Comparison of ENCODE assay signal across 12 cellular contexts in genomic region chr14:75543258-75543657, GRCh38. TPM values are rescaled to one million over a fixed set of nuclear protein-coding genes. Genes with fewer than 3 reads are reported as not detected.
DNase-seq lines count a peak whose midpoint lies in the region; ATAC-seq and TF ChIP-seq lines count a peak whose summit lies in the region.
"Had no signal": no experiment of that assay in that cellular context is flagged by ENCODE, and none has a peak within 500 bp of the region (broad histone marks: within the 10 kb centered on the region; RNA-seq: fewer than 3 reads in every experiment).

No MANE protein-coding gene starts in this region.

- H3K9me3 ChIP-seq in esophagus muscularis mucosa, result no peaks in the 10 kb centered on the region
- H3K9me3 ChIP-seq in subcutaneous abdominal adipose tissue (ENCODE audit: control insufficient read depth in 5 of 5, low read length in 5 of 5), result no peaks in the 10 kb centered on the region
- H3K9me3 ChIP-seq: thyroid gland had no signal

- TF ChIP-seq POLR2A in NB4 (IDR thresholded peaks at IDR 0.05; ENCODE audit: extremely low read depth, insufficient read length), result no peak
- no peak for TF ChIP-seq POLR2A in esophagus muscularis mucosa (IDR thresholded peaks at IDR 0.05; ENCODE audit: low read depth)

- CTCF ChIA-PET in activated CD8-positive, alpha-beta memory T cell treated with anti-CD3 and anti-CD28 coated beads, Interleukin-2, amount 10 ng/mL, durations not matched to agents 7 days and 5 days (lab: Charles Lee), result interaction anchor here (1.0 to 8.1 kb wide), 9 partner anchors 10 to 56 kb away, joined by 3 to 143 read pairs (median 4); partner anchors contain the start of gene BATF

- no peak for ATAC-seq in activated CD8-positive, alpha-beta memory T cell treated with anti-CD3 and anti-CD28 coated beads, Interleukin-2, amount 10 ng/mL, durations not matched to agents 7 days and 5 days

- WGBS in esophagus muscularis mucosa, result 57% methylated on average over 4 of the region's 4 CpGs

- intact Hi-C loops in esophagus muscularis mucosa (cut with DNase I), result no loop called here

- peak overlapping the region; percentile 99 for H3K27ac Mint-ChIP-seq in activated CD8-positive, alpha-beta memory T cell treated with anti-CD3 and anti-CD28 coated beads, Interleukin-2, amount 10 ng/mL, durations not matched to agents 7 days and 5 days

- H3K4me1 ChIP-seq in esophagus muscularis mucosa, result peaks cover 0 to 6% (median 0%) of the 10 kb centered on the region in 4 donors
- H3K4me1 ChIP-seq in subcutaneous abdominal adipose tissue (ENCODE audit: control insufficient read depth in 5 of 5, insufficient read depth in 5 of 5, low read length in 5 of 5), result peaks cover 0 to 25% (median 19%) of the 10 kb centered on the region in 5 donors

- peaks cover 37% of the 10 kb centered on the region for H3K36me3 Mint-ChIP-seq in activated CD8-positive, alpha-beta memory T cell treated with anti-CD3 and anti-CD28 coated beads, Interleukin-2, amount 10 ng/mL, durations not matched to agents 7 days and 5 days

- H3K4me3 Mint-ChIP-seq in activated CD8-positive, alpha-beta memory T cell treated with anti-CD3 and anti-CD28 coated beads, Interleukin-2, amount 10 ng/mL, durations not matched to agents 7 days and 5 days, result peak overlapping the region; percentile 68
- H3K4me3 Mint-ChIP-seq: H9 had no signal

- H3K4me3 ChIP-seq in NB4 (ENCODE audit: low read depth, low read length) (peak overlapping the region; percentile 36), esophagus muscularis mucosa (no peak overlapping the region), subcutaneous abdominal adipose tissue (ENCODE audit: low read depth in 1 of 5, low read length in 5 of 5) (peak overlapping the region in 4 of 5 donors; percentile 27 to 50 (median 36))
- H3K4me3 ChIP-seq: lung, thyroid gland had no signal

- no peak for TF ChIP-seq EP300 in esophagus muscularis mucosa (IDR thresholded peaks at IDR 0.05)

- no peaks in the 10 kb centered on the region for H3K9me3 Mint-ChIP-seq in activated CD8-positive, alpha-beta memory T cell treated with anti-CD3 and anti-CD28 coated beads, Interleukin-2, amount 10 ng/mL, durations not matched to agents 7 days and 5 days (ENCODE audit: low read depth)
- H3K9me3 Mint-ChIP-seq: H9 had no signal

- no peaks in the 10 kb centered on the region for H3K27me3 Mint-ChIP-seq in activated CD8-positive, alpha-beta memory T cell treated with anti-CD3 and anti-CD28 coated beads, Interleukin-2, amount 10 ng/mL, durations not matched to agents 7 days and 5 days

- no peak for DNase-seq in activated CD8-positive, alpha-beta memory T cell treated with anti-CD3 and anti-CD28 coated beads, Interleukin-2, amount 10 ng/mL, durations not matched to agents 7 days and 5 days
- DNase-seq in activated CD8-positive, alpha-beta memory T cell treated with anti-CD3 and anti-CD28 coated beads, Interleukin-2, amount 50 U/mL, for 4 hours, result no peak
- no peak for DNase-seq in NB4 (ENCODE audit: low read depth)
- DNase-seq in esophagus muscularis mucosa (ENCODE audit: extremely low spot score), result no peak
- DNase-seq in T1000 (lab: John Stamatoyannopoulos, UW), result no peak
- no peak for DNase-seq in UCSD-AML1 (lab: John Stamatoyannopoulos, UW; ENCODE audit: unreplicated experiment)
- no peak for DNase-seq in NCI-H2227 (lab: John Stamatoyannopoulos, UW; ENCODE audit: unreplicated experiment)
- DNase-seq: H9, SW 1271 had no signal

- no peaks in the 10 kb centered on the region for H3K36me3 ChIP-seq in esophagus muscularis mucosa
- peaks cover 0 to 7% (median 0%) of the 10 kb centered on the region in 5 donors for H3K36me3 ChIP-seq in subcutaneous abdominal adipose tissue (ENCODE audit: control insufficient read depth in 5 of 5, insufficient read depth in 5 of 5, low read length in 5 of 5)
- H3K36me3 ChIP-seq: thyroid gland had no signal

- TF ChIP-seq CTCF in NB4 (IDR thresholded peaks at IDR 0.05; ENCODE audit: low read depth, low read length) (no peak), esophagus muscularis mucosa (IDR thresholded peaks at IDR 0.05) (no peak)

- no peaks in the 10 kb centered on the region for H3K27me3 ChIP-seq in esophagus muscularis mucosa
- H3K27me3 ChIP-seq in subcutaneous abdominal adipose tissue (ENCODE audit: control insufficient read depth in 5 of 5, insufficient read depth in 4 of 5, low read length in 5 of 5), result no peaks in the 10 kb centered on the region
- H3K27me3 ChIP-seq: thyroid gland had no signal

- peak overlapping the region in 4 of 5 donors; percentile 2 to 58 (median 20) for H3K9ac ChIP-seq in subcutaneous abdominal adipose tissue (ENCODE audit: low read length in 5 of 5)

- peaks cover 76% of the 10 kb centered on the region for H3K4me1 Mint-ChIP-seq in activated CD8-positive, alpha-beta memory T cell treated with anti-CD3 and anti-CD28 coated beads, Interleukin-2, amount 10 ng/mL, durations not matched to agents 7 days and 5 days

- H3K27ac ChIP-seq in esophagus muscularis mucosa (replicated peaks in 1 of 4) (peak overlapping the region in 3 of 4 donors; percentile 25 to 40 (median 35)), subcutaneous abdominal adipose tissue (ENCODE audit: low read depth, low read length) (no peak overlapping the region)

RNA-seq across cellular contexts. Expression of gene BATF, which starts 21.0 kb away (rescaled TPM):
- total RNA-seq in activated CD8-positive, alpha-beta memory T cell treated with anti-CD3 and anti-CD28 coated beads, Interleukin-2, amount 10 ng/mL, durations not matched to agents 7 days and 5 days, result 10 to 100 TPM; 74.6 to 81.3 TPM
- total RNA-seq in esophagus muscularis mucosa, result 10 to 100 TPM in 1 of 4 donors, 1 to 10 TPM in 3; 1.7 to 37.3 (median 4.4) TPM
- total RNA-seq: H9 had no signal

RNA-seq across cellular contexts. Expression of gene FLVCR2, which starts 35.2 kb away (rescaled TPM):
- 1 to 10 TPM; 2.1 to 5.8 TPM for total RNA-seq in activated CD8-positive, alpha-beta memory T cell treated with anti-CD3 and anti-CD28 coated beads, Interleukin-2, amount 10 ng/mL, durations not matched to agents 7 days and 5 days
- 1 to 10 TPM; 2.5 to 7.5 (median 4.6) TPM for total RNA-seq in esophagus muscularis mucosa

Comparison
In these comparisons a context has a peak if more than half of its experiments do, and no peak if none do; other contexts are left out.
1. H3K4me3 ChIP-seq: peak in NB4 (single experiment) and subcutaneous abdominal adipose tissue (4 of 5); none in esophagus muscularis mucosa (0 of 4).